In the genomic region with DNA sequence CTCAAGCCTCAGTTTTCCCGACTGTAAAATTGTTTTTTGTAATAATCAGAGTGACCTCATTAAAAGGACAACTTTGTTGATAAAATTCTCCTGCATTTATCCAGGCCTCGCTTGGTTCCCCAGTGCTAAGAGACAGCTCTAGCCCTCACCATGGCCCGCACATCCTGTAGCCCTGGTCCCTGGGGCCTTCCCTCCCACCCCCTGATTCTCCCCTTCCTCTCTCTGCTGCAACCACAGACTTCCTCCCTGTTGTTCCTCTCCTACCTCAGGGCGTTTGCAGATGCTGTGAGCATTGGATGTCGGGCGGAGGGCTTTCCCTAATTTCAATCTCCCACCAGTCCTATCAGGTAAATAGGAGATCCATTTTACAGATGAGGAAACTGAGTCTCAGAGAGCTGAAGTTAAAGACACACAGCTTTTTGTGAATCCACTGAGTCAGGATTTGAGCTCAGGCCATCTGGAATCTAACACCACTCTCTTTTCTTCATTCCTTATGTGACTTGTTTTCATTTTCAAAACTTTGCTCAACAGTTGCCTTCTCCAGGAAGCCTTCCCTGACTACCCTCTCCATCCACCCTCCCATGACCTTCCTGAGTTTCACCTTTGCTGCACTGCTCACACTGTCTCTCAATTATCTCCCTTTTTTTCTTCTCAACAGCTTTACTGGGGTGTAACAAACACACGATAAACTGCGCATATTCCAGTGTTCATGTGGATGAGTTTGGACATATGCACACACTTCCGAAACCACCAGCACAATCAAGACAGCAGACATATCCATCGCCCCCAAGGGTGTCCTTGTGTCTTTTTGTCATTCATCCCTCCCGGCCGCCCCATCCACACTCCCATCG, we compare ENCODE assay signal across 12 cellular contexts.
DNase-seq lines count a peak whose midpoint lies in the region; ATAC-seq, FAIRE-seq and TF ChIP-seq lines count a peak whose summit lies in the region.
"Had no signal": no experiment of that assay in that cellular context is flagged by ENCODE, and none has a peak within 500 bp of the region (broad histone marks: within the 10 kb centered on the region; RNA-seq: fewer than 3 reads in every experiment).

No MANE protein-coding gene starts in this region.

- no peak for TF ChIP-seq POLR2A in upper lobe of left lung (IDR thresholded peaks at IDR 0.05)

- FAIRE-seq in kidney (lab: Jason Lieb, UNC) = no peak

- DNase-seq in cardiac septum (ENCODE audit: low spot score) (peak; percentile 82), left ventricle myocardium superior (no peak), kidney (peak; percentile 48), upper lobe of left lung (no peak), NCI-H187 treated with DMSO at 0.1 percent for 48 hours (lab: John Stamatoyannopoulos, UW) (no peak), NCI-H2196 treated with DMSO at 0.1 percent for 48 hours (lab: John Stamatoyannopoulos, UW; ENCODE audit: unreplicated experiment) (no peak), endodermal cell (no peak)
- no peak for DNase-seq in T-helper 2 cell treated with Interferon-gamma antibody and Interleukin-4, amounts not matched to agents 5 μg/mL and 100 μg/mL, for 36 hours (ENCODE audit: low spot score)
- DNase-seq: activated CD4-positive, alpha-beta T cell treated with anti-CD3 and anti-CD28 coated beads for 48 hours; CD4-positive, alpha-beta T cell had no signal

- H3K36me3 ChIP-seq in kidney (ENCODE audit: control insufficient read depth in 1 of 2, insufficient read depth in 2 of 2, low read length in 2 of 2) = no peaks in the 10 kb centered on the region
- no peaks in the 10 kb centered on the region for H3K36me3 ChIP-seq in upper lobe of left lung
- no peaks in the 10 kb centered on the region for H3K36me3 ChIP-seq in endodermal cell (ENCODE audit: control insufficient read depth, insufficient read depth, low read length)

- no peak overlapping the region for H3K27ac ChIP-seq in kidney (ENCODE audit: low read depth in 2 of 2, low read length in 2 of 2)
- peak overlapping the region; percentile 43 to 87 (median 58) for H3K27ac ChIP-seq in upper lobe of left lung
- H3K27ac ChIP-seq in endodermal cell (ENCODE audit: low read depth, low read length) = no peak overlapping the region
- H3K27ac ChIP-seq: hepatocyte had no signal

- TF ChIP-seq CTCF in kidney (IDR thresholded peaks at IDR 0.05; ENCODE audit: borderline replicate concordance, extremely low read depth, insufficient read depth) = no peak
- no peak for TF ChIP-seq CTCF in upper lobe of left lung (IDR thresholded peaks at IDR 0.05)
- TF ChIP-seq CTCF in endodermal cell (conservative IDR thresholded peaks at IDR 0.05) = no peak

- ATAC-seq in left ventricle myocardium superior = no peak
- no peak for ATAC-seq in upper lobe of left lung (ENCODE audit: low FRiP score in 2 of 2)

- no peak for TF ChIP-seq EP300 in upper lobe of left lung (IDR thresholded peaks at IDR 0.05)

- H3K4me3 ChIP-seq in kidney (ENCODE audit: low read length in 2 of 2) = no peak overlapping the region
- H3K4me3 ChIP-seq in upper lobe of left lung = no peak overlapping the region
- no peak overlapping the region for H3K4me3 ChIP-seq in endodermal cell (ENCODE audit: low read length)
- H3K4me3 ChIP-seq: hepatocyte had no signal

- H3K4me1 Mint-ChIP-seq in T-helper 2 cell treated with Interferon-gamma antibody and Interleukin-4, amounts not matched to agents 5 μg/mL and 100 μg/mL, for 36 hours (ENCODE audit: low read depth) = peaks cover 21% of the 10 kb centered on the region
- H3K4me1 Mint-ChIP-seq in endodermal cell = no peaks in the 10 kb centered on the region

- H3K27me3 ChIP-seq in upper lobe of left lung = no peaks in the 10 kb centered on the region
- no peaks in the 10 kb centered on the region for H3K27me3 ChIP-seq in endodermal cell (ENCODE audit: control insufficient read depth, insufficient read depth, low read length, poor library complexity, severe bottlenecking)
- H3K27me3 ChIP-seq: hepatocyte had no signal

- H3K9ac ChIP-seq in kidney (ENCODE audit: low read length in 2 of 2) (no peak overlapping the region), endodermal cell (ENCODE audit: extremely low read depth, low read length, poor library complexity, severe bottlenecking) (no peak overlapping the region)

- H3K4me1 ChIP-seq in kidney (ENCODE audit: control insufficient read depth in 1 of 2, insufficient read depth in 1 of 2, low read depth in 1 of 2, low read length in 2 of 2) (peaks cover 4 to 5% of the 10 kb centered on the region in 2 donors), upper lobe of left lung (peaks cover 5 to 21% (median 11%) of the 10 kb centered on the region in 4 donors), endodermal cell (ENCODE audit: control insufficient read depth, insufficient read depth, low read length) (no peaks in the 10 kb centered on the region)

- H3K27ac Mint-ChIP-seq in T-helper 2 cell treated with Interferon-gamma antibody and Interleukin-4, amounts not matched to agents 5 μg/mL and 100 μg/mL, for 36 hours = peak overlapping the region; percentile 33
- no peak overlapping the region for H3K27ac Mint-ChIP-seq in endodermal cell
- H3K27ac Mint-ChIP-seq: CD4-positive, alpha-beta T cell; memory B cell had no signal

- no peaks in the 10 kb centered on the region for H3K9me3 ChIP-seq in kidney (ENCODE audit: control insufficient read depth in 1 of 2, low read length in 2 of 2)
- no peaks in the 10 kb centered on the region for H3K9me3 ChIP-seq in upper lobe of left lung
- H3K9me3 ChIP-seq in endodermal cell (ENCODE audit: control insufficient read depth, low read length) = no peaks in the 10 kb centered on the region

- peaks cover 8% of the 10 kb centered on the region for H3K27me3 Mint-ChIP-seq in T-helper 2 cell treated with Interferon-gamma antibody and Interleukin-4, amounts not matched to agents 5 μg/mL and 100 μg/mL, for 36 hours (ENCODE audit: low read depth)
- peaks cover 2% of the 10 kb centered on the region for H3K27me3 Mint-ChIP-seq in endodermal cell (ENCODE audit: insufficient read depth)
- H3K27me3 Mint-ChIP-seq: CD4-positive, alpha-beta T cell had no signal

- no peaks in the 10 kb centered on the region for H3K36me3 Mint-ChIP-seq in T-helper 2 cell treated with Interferon-gamma antibody and Interleukin-4, amounts not matched to agents 5 μg/mL and 100 μg/mL, for 36 hours (ENCODE audit: low read depth)
- no peaks in the 10 kb centered on the region for H3K36me3 Mint-ChIP-seq in endodermal cell (ENCODE audit: low read depth)
- H3K36me3 Mint-ChIP-seq: memory B cell had no signal

- WGBS in upper lobe of left lung, 2 donors = 75 to 83% methylated on average over 13 of the region's 13 CpGs
- 88 to 93% methylated on average over 6 to 13 of the region's 13 CpGs for WGBS in endodermal cell (ENCODE audit: insufficient coverage in 1 of 2, insufficient read length in 1 of 2), 2 experiments

- peak overlapping the region; percentile 4 for H3K4me3 Mint-ChIP-seq in T-helper 2 cell treated with Interferon-gamma antibody and Interleukin-4, amounts not matched to agents 5 μg/mL and 100 μg/mL, for 36 hours
- no peak overlapping the region for H3K4me3 Mint-ChIP-seq in endodermal cell
- H3K4me3 Mint-ChIP-seq: CD4-positive, alpha-beta T cell; memory B cell had no signal

- intact Hi-C loops in cardiac septum (cut with DNase I) = no loop called here
- intact Hi-C loops in left ventricle myocardium superior (cut with micrococcal nuclease) = no loop called here
- intact Hi-C loops in kidney (cut with DNase I) = no loop called here

- no peaks in the 10 kb centered on the region for H3K9me3 Mint-ChIP-seq in T-helper 2 cell treated with Interferon-gamma antibody and Interleukin-4, amounts not matched to agents 5 μg/mL and 100 μg/mL, for 36 hours
- no peaks in the 10 kb centered on the region for H3K9me3 Mint-ChIP-seq in endodermal cell
- H3K9me3 Mint-ChIP-seq: CD4-positive, alpha-beta T cell had no signal

Comparison
In these comparisons a context has a peak if more than half of its experiments do, and no peak if none do; other contexts are left out.
1. DNase-seq: peak in cardiac septum (single experiment) and kidney (single experiment); none in left ventricle myocardium superior (single experiment), T-helper 2 cell treated with Interferon-gamma antibody and Interleukin-4, amounts not matched to agents 5 μg/mL and 100 μg/mL, for 36 hours (single experiment), upper lobe of left lung (0 of 2), NCI-H187 treated with DMSO at 0.1 percent for 48 hours (single experiment), NCI-H2196 treated with DMSO at 0.1 percent for 48 hours (single experiment) and endodermal cell (single experiment).
2. H3K27ac ChIP-seq: peak in upper lobe of left lung (4 of 4); none in kidney (0 of 2) and endodermal cell (single experiment).